In the genomic region with DNA sequence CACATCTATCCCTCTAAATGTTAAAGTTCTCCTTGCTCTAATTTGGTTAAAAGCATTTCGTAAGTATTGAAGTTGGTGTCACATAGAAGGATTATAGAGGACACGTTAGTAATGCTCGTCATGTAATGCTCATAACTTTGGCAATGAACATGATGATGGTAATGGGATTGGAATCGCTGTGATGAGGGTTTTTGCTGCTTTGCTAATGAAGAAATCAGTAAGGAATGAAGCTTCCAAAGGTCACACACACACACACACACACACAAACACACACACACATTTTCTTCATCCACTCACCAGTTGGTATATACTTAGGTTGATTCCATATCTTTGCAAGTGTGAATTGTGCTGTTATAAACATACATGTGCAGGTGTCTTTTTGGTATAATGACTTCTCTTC, we compare ENCODE assay signal across 10 cellular contexts. TPM values are rescaled to one million over a fixed set of nuclear protein-coding genes. Genes with fewer than 3 reads are reported as not detected.
"Had no signal": no experiment of that assay in that cellular context is flagged by ENCODE, and none has a peak within 500 bp of the region (broad histone marks: within the 10 kb centered on the region; RNA-seq: fewer than 3 reads in every experiment).

No MANE protein-coding gene starts in this region.

- H3K9ac ChIP-seq: KMS-11 had no signal

- DNase-seq: IMR-90, KBM-7, KG1 had no signal

- H3K4me1 Mint-ChIP-seq: IgD-negative memory B cell had no signal

- H3K4me2 ChIP-seq: KMS-11 had no signal

- H3K4me3 Mint-ChIP-seq: IgD-negative memory B cell had no signal

- H3K36me3 Mint-ChIP-seq: IgD-negative memory B cell had no signal

- H3K4me3 ChIP-seq: K562 had no signal

- FAIRE-seq: HepG2, HTR-8/SVneo, K562 had no signal

- H3K27ac ChIP-seq: HL-60, KMS-11 had no signal

RNA-seq across cellular contexts. Expression of a gene that starts 36.8 kb away (rescaled TPM):
- total RNA-seq: HT-29, IMR-90 had no signal
- polyA plus RNA-seq: IgD-negative memory B cell, IMR-90 had no signal
